Comparison of ENCODE assay signal across 1 cellular context in the genomic region with DNA sequence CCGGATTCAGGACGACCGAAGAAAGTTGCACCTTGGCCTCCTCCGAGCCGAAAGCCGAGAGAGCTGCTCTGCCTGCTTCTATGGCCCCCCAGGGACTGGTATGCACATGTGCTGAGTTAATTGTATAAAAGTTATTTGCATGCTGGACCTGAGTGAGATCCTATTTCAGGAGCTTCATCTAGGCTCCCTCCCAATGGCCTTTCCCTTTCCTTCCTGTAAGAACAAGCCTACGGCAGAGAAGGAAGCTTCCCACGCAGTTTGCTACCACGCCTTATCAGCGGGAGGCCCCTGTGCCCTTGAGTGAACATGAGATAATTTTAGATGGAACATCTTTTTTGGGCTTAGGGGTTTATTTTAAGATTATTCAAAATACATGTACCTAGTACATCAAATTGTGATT.
TF ChIP-seq lines count a peak whose summit lies in the region.

No MANE protein-coding gene starts in this region.

TF ChIP-seq in GM23338, 12 proteins besides CTCF, POLR2A, EP300 and RAD21 (continued from another document):
- TF ChIP-seq, protein P1, sequence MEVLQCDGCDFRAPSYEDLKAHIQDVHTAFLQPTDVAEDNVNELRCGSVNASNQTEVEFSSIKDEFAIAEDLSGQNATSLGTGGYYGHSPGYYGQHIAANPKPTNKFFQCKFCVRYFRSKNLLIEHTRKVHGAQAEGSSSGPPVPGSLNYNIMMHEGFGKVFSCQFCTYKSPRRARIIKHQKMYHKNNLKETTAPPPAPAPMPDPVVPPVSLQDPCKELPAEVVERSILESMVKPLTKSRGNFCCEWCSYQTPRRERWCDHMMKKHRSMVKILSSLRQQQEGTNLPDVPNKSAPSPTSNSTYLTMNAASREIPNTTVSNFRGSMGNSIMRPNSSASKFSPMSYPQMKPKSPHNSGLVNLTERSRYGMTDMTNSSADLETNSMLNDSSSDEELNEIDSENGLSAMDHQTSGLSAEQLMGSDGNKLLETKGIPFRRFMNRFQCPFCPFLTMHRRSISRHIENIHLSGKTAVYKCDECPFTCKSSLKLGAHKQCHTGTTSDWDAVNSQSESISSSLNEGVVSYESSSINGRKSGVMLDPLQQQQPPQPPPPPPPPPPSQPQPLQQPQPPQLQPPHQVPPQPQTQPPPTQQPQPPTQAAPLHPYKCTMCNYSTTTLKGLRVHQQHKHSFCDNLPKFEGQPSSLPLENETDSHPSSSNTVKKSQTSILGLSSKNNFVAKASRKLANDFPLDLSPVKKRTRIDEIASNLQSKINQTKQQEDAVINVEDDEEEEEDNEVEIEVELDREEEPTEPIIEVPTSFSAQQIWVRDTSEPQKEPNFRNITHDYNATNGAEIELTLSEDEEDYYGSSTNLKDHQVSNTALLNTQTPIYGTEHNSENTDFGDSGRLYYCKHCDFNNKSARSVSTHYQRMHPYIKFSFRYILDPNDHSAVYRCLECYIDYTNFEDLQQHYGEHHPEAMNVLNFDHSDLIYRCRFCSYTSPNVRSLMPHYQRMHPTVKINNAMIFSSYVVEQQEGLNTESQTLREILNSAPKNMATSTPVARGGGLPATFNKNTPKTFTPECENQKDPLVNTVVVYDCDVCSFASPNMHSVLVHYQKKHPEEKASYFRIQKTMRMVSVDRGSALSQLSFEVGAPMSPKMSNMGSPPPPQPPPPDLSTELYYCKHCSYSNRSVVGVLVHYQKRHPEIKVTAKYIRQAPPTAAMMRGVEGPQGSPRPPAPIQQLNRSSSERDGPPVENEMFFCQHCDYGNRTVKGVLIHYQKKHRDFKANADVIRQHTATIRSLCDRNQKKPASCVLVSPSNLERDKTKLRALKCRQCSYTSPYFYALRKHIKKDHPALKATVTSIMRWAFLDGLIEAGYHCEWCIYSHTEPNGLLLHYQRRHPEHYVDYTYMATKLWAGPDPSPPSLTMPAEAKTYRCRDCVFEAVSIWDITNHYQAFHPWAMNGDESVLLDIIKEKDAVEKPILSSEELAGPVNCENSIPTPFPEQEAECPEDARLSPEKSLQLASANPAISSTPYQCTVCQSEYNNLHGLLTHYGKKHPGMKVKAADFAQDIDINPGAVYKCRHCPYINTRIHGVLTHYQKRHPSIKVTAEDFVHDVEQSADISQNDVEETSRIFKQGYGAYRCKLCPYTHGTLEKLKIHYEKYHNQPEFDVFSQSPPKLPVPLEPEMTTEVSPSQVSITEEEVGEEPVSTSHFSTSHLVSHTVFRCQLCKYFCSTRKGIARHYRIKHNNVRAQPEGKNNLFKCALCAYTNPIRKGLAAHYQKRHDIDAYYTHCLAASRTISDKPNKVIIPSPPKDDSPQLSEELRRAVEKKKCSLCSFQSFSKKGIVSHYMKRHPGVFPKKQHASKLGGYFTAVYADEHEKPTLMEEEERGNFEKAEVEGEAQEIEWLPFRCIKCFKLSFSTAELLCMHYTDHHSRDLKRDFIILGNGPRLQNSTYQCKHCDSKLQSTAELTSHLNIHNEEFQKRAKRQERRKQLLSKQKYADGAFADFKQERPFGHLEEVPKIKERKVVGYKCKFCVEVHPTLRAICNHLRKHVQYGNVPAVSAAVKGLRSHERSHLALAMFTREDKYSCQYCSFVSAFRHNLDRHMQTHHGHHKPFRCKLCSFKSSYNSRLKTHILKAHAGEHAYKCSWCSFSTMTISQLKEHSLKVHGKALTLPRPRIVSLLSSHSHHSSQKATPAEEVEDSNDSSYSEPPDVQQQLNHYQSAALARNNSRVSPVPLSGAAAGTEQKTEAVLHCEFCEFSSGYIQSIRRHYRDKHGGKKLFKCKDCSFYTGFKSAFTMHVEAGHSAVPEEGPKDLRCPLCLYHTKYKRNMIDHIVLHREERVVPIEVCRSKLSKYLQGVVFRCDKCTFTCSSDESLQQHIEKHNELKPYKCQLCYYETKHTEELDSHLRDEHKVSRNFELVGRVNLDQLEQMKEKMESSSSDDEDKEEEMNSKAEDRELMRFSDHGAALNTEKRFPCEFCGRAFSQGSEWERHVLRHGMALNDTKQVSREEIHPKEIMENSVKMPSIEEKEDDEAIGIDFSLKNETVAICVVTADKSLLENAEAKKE (CRISPR knock-in tag; IDR thresholded peaks at IDR 0.05), result no peak
- TF ChIP-seq ZNF114 (CRISPR knock-in tag; IDR thresholded peaks at IDR 0.05) (no peak), NANOG (IDR thresholded peaks at IDR 0.05; ENCODE audit: borderline replicate concordance) (no peak), EZH2phosphoT487 (IDR thresholded peaks at IDR 0.05; ENCODE audit: unreplicated experiment) (no peak)
TF ChIP-seq in GM23338: peak in this region for 0.
